ENCODE assay signal across 2 cellular contexts in the genomic region with DNA sequence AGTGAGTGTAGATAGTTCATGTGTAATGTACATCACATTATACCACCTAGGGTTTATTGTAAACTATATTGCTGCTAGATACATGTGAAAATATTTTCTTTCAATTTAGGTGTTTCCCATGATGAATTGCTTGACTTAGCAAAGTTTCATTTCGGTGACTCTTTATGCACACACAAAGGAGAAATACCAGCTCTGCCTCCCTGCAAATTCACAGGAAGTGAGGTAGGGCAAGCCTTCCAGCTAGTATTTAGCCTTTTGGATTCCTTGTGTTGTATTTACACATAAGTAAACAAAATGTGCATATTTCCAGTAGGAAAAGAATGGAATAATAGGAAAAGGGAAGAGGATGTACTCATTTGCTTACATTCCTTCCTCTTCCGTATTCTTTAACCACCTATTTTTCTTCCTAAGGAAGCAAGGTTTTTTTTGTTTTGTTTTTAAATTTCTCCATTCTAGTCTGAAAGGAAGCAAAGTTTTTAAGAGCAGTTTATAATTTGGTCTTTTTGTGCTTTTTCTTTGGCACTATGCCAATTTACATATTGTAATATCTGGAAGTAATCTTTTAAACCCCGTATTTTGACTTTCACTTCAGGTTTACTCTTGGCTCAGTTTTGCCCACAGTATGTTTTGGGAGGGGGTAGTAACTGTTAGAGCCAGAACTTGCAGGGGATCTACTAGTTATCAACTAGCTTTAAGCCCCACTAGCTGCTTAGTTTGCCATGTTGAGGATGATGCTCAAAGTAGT.
A peak's percentile ranks its signal among the peaks of the same experiment; 100 is the strongest.
TF ChIP-seq lines count a peak whose summit lies in the region.

No MANE protein-coding gene starts in this region.

TF ChIP-seq in HepG2, 621 proteins besides CTCF, POLR2A, EP300 and RAD21:
- peak; percentile 97 for TF ChIP-seq LCORL (IDR thresholded peaks at IDR 0.05)
- TF ChIP-seq LCORL (CRISPR knock-in tag; IDR thresholded peaks at IDR 0.05) = no peak
- no peak for TF ChIP-seq ZBTB20 (CRISPR knock-in tag; IDR thresholded peaks at IDR 0.05; ENCODE audit: borderline replicate concordance, low read depth)
- no peak for TF ChIP-seq TGIF2 (CRISPR knock-in tag; IDR thresholded peaks at IDR 0.05)
- TF ChIP-seq ZNF777 (CRISPR knock-in tag; IDR thresholded peaks at IDR 0.05) = no peak

TF ChIP-seq in Ishikawa, 13 proteins besides CTCF, POLR2A, EP300 and RAD21:
- TF ChIP-seq, protein P1, sequence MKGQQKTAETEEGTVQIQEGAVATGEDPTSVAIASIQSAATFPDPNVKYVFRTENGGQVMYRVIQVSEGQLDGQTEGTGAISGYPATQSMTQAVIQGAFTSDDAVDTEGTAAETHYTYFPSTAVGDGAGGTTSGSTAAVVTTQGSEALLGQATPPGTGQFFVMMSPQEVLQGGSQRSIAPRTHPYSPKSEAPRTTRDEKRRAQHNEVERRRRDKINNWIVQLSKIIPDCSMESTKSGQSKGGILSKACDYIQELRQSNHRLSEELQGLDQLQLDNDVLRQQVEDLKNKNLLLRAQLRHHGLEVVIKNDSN (IDR thresholded peaks at IDR 0.05) = no peak
- TF ChIP-seq NFIC (IDR thresholded peaks at IDR 0.05) = peak; percentile 81
TF ChIP-seq in Ishikawa: peak in this region for 1.
